In genomic region chr14:102362545-102363181, GRCh38 we compare ENCODE assay signal across 1 cellular context.
A peak's percentile ranks its signal among the peaks of the same experiment; 100 is the strongest.
TF ChIP-seq lines count a peak whose summit lies in the region.

Gene CINP (minus strand): TSS chr14:102362890. CDS start chr14:102362851, 39 bp downstream.
Gene TECPR2 (plus strand): TSS chr14:102362941. CDS start chr14:102376722, 13,781 bp downstream.

TF ChIP-seq in HepG2, 621 proteins besides CTCF, POLR2A, EP300 and RAD21 (continued from another document and continues in another):
- TF ChIP-seq KDM5A (IDR thresholded peaks at IDR 0.05; ENCODE audit: borderline replicate concordance, low read length): peak; percentile 81; the same call in 1 of the 2 replicates
- no peak for TF ChIP-seq ZNF713 (CRISPR knock-in tag; IDR thresholded peaks at IDR 0.05)
- 0 out of 2 replicates have a peak, but pooled peaks have one; percentile 16 for TF ChIP-seq ZNF878 (CRISPR knock-in tag; IDR thresholded peaks at IDR 0.05)
- TF ChIP-seq MAFF (IDR thresholded peaks at IDR 0.05; ENCODE audit: low read depth, low read length): no peak
- TF ChIP-seq FOSL2 (CRISPR knock-in tag; IDR thresholded peaks at IDR 0.05): 0 out of 2 replicates have a peak, but pooled peaks have one; percentile 16
- TF ChIP-seq NCOA5 (CRISPR knock-in tag; IDR thresholded peaks at IDR 0.05): no peak
- TF ChIP-seq ZNF136 (CRISPR knock-in tag; IDR thresholded peaks at IDR 0.05; ENCODE audit: low read depth): no peak
- no peak for TF ChIP-seq GPBP1L1 (CRISPR knock-in tag; IDR thresholded peaks at IDR 0.05)
- peak; percentile 58 for TF ChIP-seq HOXA5 (CRISPR knock-in tag; IDR thresholded peaks at IDR 0.05)
- peak; percentile 21; the same call in 1 of the 2 replicates for TF ChIP-seq ZNF362 (CRISPR knock-in tag; IDR thresholded peaks at IDR 0.05; ENCODE audit: borderline replicate concordance)
- TF ChIP-seq ATF7-NPFF (CRISPR knock-in tag; IDR thresholded peaks at IDR 0.05; ENCODE audit: low read depth): 0 out of 2 replicates have a peak, but pooled peaks have one; percentile 36
- 0 out of 2 replicates have a peak, but pooled peaks have one; percentile 24 for TF ChIP-seq NAIF1 (CRISPR knock-in tag; IDR thresholded peaks at IDR 0.05; ENCODE audit: borderline replicate concordance)
- TF ChIP-seq ZNF607 (CRISPR knock-in tag; IDR thresholded peaks at IDR 0.05; ENCODE audit: borderline replicate concordance): peak; percentile 33; the same call in 1 of the 2 replicates
- TF ChIP-seq ZNF225 (CRISPR knock-in tag; IDR thresholded peaks at IDR 0.05): no peak
- 0 out of 2 replicates have a peak, but pooled peaks have one; percentile 18 for TF ChIP-seq ZMYM4 (CRISPR knock-in tag; IDR thresholded peaks at IDR 0.05)
- TF ChIP-seq ZNF329 (CRISPR knock-in tag; IDR thresholded peaks at IDR 0.05; ENCODE audit: low read depth): 0 out of 2 replicates have a peak, but pooled peaks have one; percentile 42
- peak; percentile 65; the same call in 1 of the 2 replicates for TF ChIP-seq DRAP1 (CRISPR knock-in tag; IDR thresholded peaks at IDR 0.05)
- peak; percentile 50 for TF ChIP-seq PAXIP1 (CRISPR knock-in tag; conservative IDR thresholded peaks at IDR 0.05)
- TF ChIP-seq SNAPC4 (CRISPR knock-in tag; IDR thresholded peaks at IDR 0.05): 0 out of 2 replicates have a peak, but pooled peaks have one; percentile 0
- TF ChIP-seq FOXO1 (CRISPR knock-in tag; IDR thresholded peaks at IDR 0.05): 0 out of 2 replicates have a peak, but pooled peaks have one; percentile 8
- no peak for TF ChIP-seq RERE (CRISPR knock-in tag; IDR thresholded peaks at IDR 0.05; ENCODE audit: low read depth)
- no peak for TF ChIP-seq NR2F2 (IDR thresholded peaks at IDR 0.05; ENCODE audit: borderline replicate concordance, low read depth)
- no peak for TF ChIP-seq ZNF572 (CRISPR knock-in tag; IDR thresholded peaks at IDR 0.05)
- TF ChIP-seq CSRNP1 (CRISPR knock-in tag; IDR thresholded peaks at IDR 0.05): no peak
- TF ChIP-seq TERF1 (CRISPR knock-in tag; IDR thresholded peaks at IDR 0.05): no peak
- TF ChIP-seq ZNF143 (CRISPR knock-in tag; IDR thresholded peaks at IDR 0.05): peak; percentile 84
- TF ChIP-seq SIN3A (IDR thresholded peaks at IDR 0.05; ENCODE audit: borderline replicate concordance, low read depth, low read length): peak; percentile 90; the same call in 1 of the 2 replicates
- TF ChIP-seq ZNF503 (CRISPR knock-in tag; IDR thresholded peaks at IDR 0.05): no peak
- TF ChIP-seq RARA (CRISPR knock-in tag; IDR thresholded peaks at IDR 0.05): 0 out of 2 replicates have a peak, but pooled peaks have one; percentile 16
- TF ChIP-seq SALL2 (CRISPR knock-in tag; IDR thresholded peaks at IDR 0.05): no peak
- no peak for TF ChIP-seq ZKSCAN8 (CRISPR knock-in tag; IDR thresholded peaks at IDR 0.05; ENCODE audit: borderline replicate concordance)
- TF ChIP-seq DMAP1 (CRISPR knock-in tag; IDR thresholded peaks at IDR 0.05): peak; percentile 75
- no peak for TF ChIP-seq ZNF33B (CRISPR knock-in tag; IDR thresholded peaks at IDR 0.05)
- TF ChIP-seq FOXK1 (CRISPR knock-in tag; IDR thresholded peaks at IDR 0.05; ENCODE audit: borderline replicate concordance, low read depth): peak; percentile 79; the same call in 1 of the 2 replicates
- TF ChIP-seq HCFC1 (IDR thresholded peaks at IDR 0.05; ENCODE audit: low read depth, low read length): peak; percentile 43; the same call in 1 of the 2 replicates
- TF ChIP-seq PITX1 (CRISPR knock-in tag; IDR thresholded peaks at IDR 0.05): 0 out of 2 replicates have a peak, but pooled peaks have one; percentile 6
